1 cellular context compared by ENCODE assay signal in genomic region chr6:41257369-41258195, GRCh38.
TF ChIP-seq lines count a peak whose summit lies in the region.

No MANE protein-coding gene starts in this region.

TF ChIP-seq in IMR-90, 13 proteins besides CTCF, POLR2A, EP300 and RAD21:
- TF ChIP-seq MAZ (IDR thresholded peaks at IDR 0.05; ENCODE audit: borderline replicate concordance, low read depth, low read length) (no peak), CEBPB (IDR thresholded peaks at IDR 0.05; ENCODE audit: low read depth, low read length) (no peak), USF2 (IDR thresholded peaks at IDR 0.05; ENCODE audit: low read depth, low read length) (no peak), NFE2L2 (IDR thresholded peaks at IDR 0.05; ENCODE audit: low read depth, low read length) (no peak), MXI1 (IDR thresholded peaks at IDR 0.05; ENCODE audit: borderline replicate concordance, low read depth, low read length) (no peak), RFX5 (IDR thresholded peaks at IDR 0.05; ENCODE audit: low read depth, low read length) (no peak), MAFK (IDR thresholded peaks at IDR 0.05; ENCODE audit: low read depth, low read length) (no peak), CHD1 (IDR thresholded peaks at IDR 0.05; ENCODE audit: low read depth, low read length) (no peak), RCOR1 (IDR thresholded peaks at IDR 0.05; ENCODE audit: insufficient replicate concordance, low read length) (no peak), BHLHE40 (IDR thresholded peaks at IDR 0.05; ENCODE audit: low read depth, low read length) (no peak), FOS (IDR thresholded peaks at IDR 0.05; ENCODE audit: low read depth, low read length) (no peak), ELK1 (IDR thresholded peaks at IDR 0.05; ENCODE audit: borderline replicate concordance, low read depth, low read length) (no peak), SMC3 (IDR thresholded peaks at IDR 0.05; ENCODE audit: low read depth, low read length) (no peak)
